ENCODE assay signal across 20 cellular contexts in the genomic region with DNA sequence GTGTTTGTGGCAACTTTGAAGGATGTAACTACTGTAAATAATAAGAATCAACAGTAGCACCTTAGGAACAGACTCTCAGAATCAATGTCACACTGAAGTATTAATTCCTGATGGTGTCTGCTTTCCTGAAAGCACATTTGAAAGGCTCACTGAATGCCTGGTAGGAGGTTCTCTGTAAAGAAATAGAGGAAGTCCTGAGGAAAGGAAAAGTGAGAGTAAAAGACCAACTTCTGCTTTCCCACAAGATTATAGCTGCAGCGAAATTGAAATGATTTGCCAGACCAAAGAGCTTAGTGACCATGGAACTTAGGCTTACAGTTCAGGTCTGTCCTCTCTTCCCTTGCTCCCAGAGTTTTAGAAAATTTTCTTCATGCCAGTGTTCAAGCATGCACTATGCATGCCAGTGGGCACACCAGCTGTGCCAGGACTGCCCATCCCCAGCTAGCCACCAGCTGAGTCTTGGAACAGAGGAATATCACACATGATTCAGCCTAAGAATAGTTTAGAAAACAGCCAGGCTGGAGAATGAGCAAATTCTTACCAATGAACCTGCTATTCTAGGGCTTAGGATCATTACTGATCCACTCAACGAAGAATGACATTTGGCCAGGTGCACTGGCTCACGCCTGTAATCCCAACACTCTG.
DNase-seq lines count a peak whose midpoint lies in the region; ATAC-seq and TF ChIP-seq lines count a peak whose summit lies in the region.
"Had no signal": no experiment of that assay in that cellular context is flagged by ENCODE, and none has a peak within 500 bp of the region (broad histone marks: within the 10 kb centered on the region; RNA-seq: fewer than 3 reads in every experiment).

No MANE protein-coding gene starts in this region.

- CTCF ChIA-PET in activated CD8-positive, alpha-beta T cell treated with anti-CD3 and anti-CD28 coated beads, Interleukin-2, amount 10 ng/mL, durations not matched to agents 7 days and 5 days (lab: Charles Lee), result no interaction called here
- CTCF ChIA-PET in activated CD8-positive, alpha-beta T cell treated with anti-CD3 and anti-CD28 coated beads for 36 hours (lab: Charles Lee), result interaction anchor here (1.4 to 1.5 kb wide), 2 partner anchors 51 to 53 kb away, joined by 4 read pairs; no protein-coding TSS in a partner anchor

- TF ChIP-seq CTCF in activated CD8-positive, alpha-beta T cell treated with anti-CD3 and anti-CD28 coated beads for 36 hours (IDR thresholded peaks at IDR 0.05), result no peak
- TF ChIP-seq CTCF in left lung (IDR thresholded peaks at IDR 0.05), result no peak
- no peak for TF ChIP-seq CTCF in upper lobe of right lung (IDR thresholded peaks at IDR 0.05)

- H3K4me1 Mint-ChIP-seq in activated CD8-positive, alpha-beta T cell treated with anti-CD3 and anti-CD28 coated beads, Interleukin-2, amount 10 ng/mL, durations not matched to agents 7 days and 5 days (ENCODE audit: low read depth), result no peaks in the 10 kb centered on the region
- H3K4me1 Mint-ChIP-seq in activated CD8-positive, alpha-beta T cell treated with anti-CD3 and anti-CD28 coated beads for 36 hours (ENCODE audit: low read depth), result no peaks in the 10 kb centered on the region

- H3K27me3 ChIP-seq in left lung (no peaks in the 10 kb centered on the region), upper lobe of right lung (no peaks in the 10 kb centered on the region)
- H3K27me3 ChIP-seq: body of pancreas had no signal

- no peaks in the 10 kb centered on the region for H3K9me3 Mint-ChIP-seq in activated CD8-positive, alpha-beta T cell treated with anti-CD3 and anti-CD28 coated beads, Interleukin-2, amount 10 ng/mL, durations not matched to agents 7 days and 5 days (ENCODE audit: insufficient read depth)
- H3K9me3 Mint-ChIP-seq in activated CD8-positive, alpha-beta T cell treated with anti-CD3 and anti-CD28 coated beads for 36 hours, result no peaks in the 10 kb centered on the region
- H3K9me3 Mint-ChIP-seq: naive thymus-derived CD8-positive, alpha-beta T cell; stimulated activated naive CD8-positive, alpha-beta T cell treated with anti-CD3 and anti-CD28 coated beads, Interleukin-15, Interleukin-2, amounts not matched to agents 100 ng/mL and 50 ng/mL, for 24 hours had no signal

- no peaks in the 10 kb centered on the region for H3K27me3 Mint-ChIP-seq in activated CD8-positive, alpha-beta T cell treated with anti-CD3 and anti-CD28 coated beads, Interleukin-2, amount 10 ng/mL, durations not matched to agents 7 days and 5 days (ENCODE audit: low read depth)
- peaks cover 3% of the 10 kb centered on the region for H3K27me3 Mint-ChIP-seq in activated CD8-positive, alpha-beta T cell treated with anti-CD3 and anti-CD28 coated beads for 36 hours
- H3K27me3 Mint-ChIP-seq: stimulated activated naive CD8-positive, alpha-beta T cell treated with anti-CD3 and anti-CD28 coated beads, Interleukin-15, Interleukin-2, amounts not matched to agents 100 ng/mL and 50 ng/mL, for 24 hours had no signal

- DNase-seq in activated CD8-positive, alpha-beta T cell treated with anti-CD3 and anti-CD28 coated beads, Interleukin-2, amount 10 ng/mL, durations not matched to agents 7 days and 5 days, result peak; percentile 3
- DNase-seq in activated CD8-positive, alpha-beta T cell treated with anti-CD3 and anti-CD28 coated beads for 36 hours, result no peak
- DNase-seq in SIG-M5 treated with dmso at 0.1 percent for 504 hours (lab: John Stamatoyannopoulos, UW; ENCODE audit: unreplicated experiment) (peak; percentile 86), left lung (no peak), upper lobe of right lung (no peak), NCI-H69 (lab: John Stamatoyannopoulos, UW) (no peak)
- DNase-seq: activated CD4-positive, CD25-positive, alpha-beta regulatory T cell treated with anti-CD3 and anti-CD28 coated beads, Interleukin-2, amount 50 U/mL, for 72 hours; body of pancreas; head of caudate nucleus; naive thymus-derived CD8-positive, alpha-beta T cell; NCI-H1694; NCI-H226; stimulated activated CD4-positive, alpha-beta T cell treated with anti-CD3 and anti-CD28 coated beads, Interleukin-1b, Interleukin-23, amount 100 ng/mL, for 48 hours; trophoblast cell had no signal

- H3K36me3 Mint-ChIP-seq in activated CD8-positive, alpha-beta T cell treated with anti-CD3 and anti-CD28 coated beads, Interleukin-2, amount 10 ng/mL, durations not matched to agents 7 days and 5 days (ENCODE audit: low read depth), result no peaks in the 10 kb centered on the region
- H3K36me3 Mint-ChIP-seq in activated CD8-positive, alpha-beta T cell treated with anti-CD3 and anti-CD28 coated beads for 36 hours (ENCODE audit: low read depth), result no peaks in the 10 kb centered on the region

- H3K9me3 ChIP-seq in left lung (no peaks in the 10 kb centered on the region), upper lobe of right lung (no peaks in the 10 kb centered on the region)
- H3K9me3 ChIP-seq: body of pancreas had no signal

- POLR2A ChIA-PET in activated CD8-positive, alpha-beta T cell treated with anti-CD3 and anti-CD28 coated beads, Interleukin-2, amount 10 ng/mL, durations not matched to agents 7 days and 5 days (lab: Charles Lee), result no interaction called here
- POLR2A ChIA-PET in activated CD8-positive, alpha-beta T cell treated with anti-CD3 and anti-CD28 coated beads for 36 hours (lab: Charles Lee), result no interaction called here

- intact Hi-C loops in activated CD8-positive, alpha-beta T cell treated with anti-CD3 and anti-CD28 coated beads for 36 hours (cut with micrococcal nuclease), result no loop called here
- intact Hi-C loops in left lung (cut with DNase I), result no loop called here
- intact Hi-C loops in upper lobe of right lung (cut with DNase I), result no loop called here

- no peak overlapping the region for H3K4me3 Mint-ChIP-seq in activated CD8-positive, alpha-beta T cell treated with anti-CD3 and anti-CD28 coated beads, Interleukin-2, amount 10 ng/mL, durations not matched to agents 7 days and 5 days
- H3K4me3 Mint-ChIP-seq in activated CD8-positive, alpha-beta T cell treated with anti-CD3 and anti-CD28 coated beads for 36 hours, result no peak overlapping the region
- H3K4me3 Mint-ChIP-seq: naive thymus-derived CD8-positive, alpha-beta T cell; stimulated activated naive CD8-positive, alpha-beta T cell treated with anti-CD3 and anti-CD28 coated beads, Interleukin-15, Interleukin-2, amounts not matched to agents 100 ng/mL and 50 ng/mL, for 24 hours had no signal

- no peak overlapping the region for H3K27ac ChIP-seq in left lung
- H3K27ac ChIP-seq in upper lobe of right lung, result no peak overlapping the region
- H3K27ac ChIP-seq: body of pancreas, C4-2B, parathyroid adenoma had no signal

- H3K4me1 ChIP-seq in left lung (no peaks in the 10 kb centered on the region), upper lobe of right lung (peaks cover 4% of the 10 kb centered on the region)
- H3K4me1 ChIP-seq: body of pancreas, parathyroid adenoma had no signal

- H3K36me3 ChIP-seq in left lung (no peaks in the 10 kb centered on the region), upper lobe of right lung (no peaks in the 10 kb centered on the region)

- no peak overlapping the region for H3K27ac Mint-ChIP-seq in activated CD8-positive, alpha-beta T cell treated with anti-CD3 and anti-CD28 coated beads, Interleukin-2, amount 10 ng/mL, durations not matched to agents 7 days and 5 days
- H3K27ac Mint-ChIP-seq in activated CD8-positive, alpha-beta T cell treated with anti-CD3 and anti-CD28 coated beads for 36 hours, result no peak overlapping the region
- H3K27ac Mint-ChIP-seq: naive thymus-derived CD8-positive, alpha-beta T cell; stimulated activated naive CD8-positive, alpha-beta T cell treated with anti-CD3 and anti-CD28 coated beads, Interleukin-15, Interleukin-2, amounts not matched to agents 100 ng/mL and 50 ng/mL, for 24 hours had no signal

- no peak for ATAC-seq in activated CD8-positive, alpha-beta T cell treated with anti-CD3 and anti-CD28 coated beads, Interleukin-2, amount 10 ng/mL, durations not matched to agents 7 days and 5 days
- no peak for ATAC-seq in activated CD8-positive, alpha-beta T cell treated with anti-CD3 and anti-CD28 coated beads for 36 hours
- ATAC-seq in left lung (peak; percentile 31), upper lobe of right lung (peak; percentile 66), HG03135 (IDR thresholded peaks at IDR 0.05; ENCODE audit: unreplicated experiment) (no peak), GM18502 (IDR thresholded peaks at IDR 0.05; ENCODE audit: poor library complexity, unreplicated experiment) (no peak)
- ATAC-seq: body of pancreas; naive thymus-derived CD8-positive, alpha-beta T cell; Right ventricle myocardium inferior had no signal

- H3K4me3 ChIP-seq in left lung, result no peak overlapping the region
- no peak overlapping the region for H3K4me3 ChIP-seq in upper lobe of right lung
- H3K4me3 ChIP-seq: body of pancreas had no signal

Comparison
In these comparisons a context has a peak if more than half of its experiments do, and no peak if none do; other contexts are left out.
1. DNase-seq: peak in activated CD8-positive, alpha-beta T cell treated with anti-CD3 and anti-CD28 coated beads, Interleukin-2, amount 10 ng/mL, durations not matched to agents 7 days and 5 days (single experiment) and SIG-M5 treated with dmso at 0.1 percent for 504 hours (single experiment); none in activated CD8-positive, alpha-beta T cell treated with anti-CD3 and anti-CD28 coated beads for 36 hours (single experiment), left lung (0 of 2), upper lobe of right lung (single experiment) and NCI-H69 (single experiment).
2. ATAC-seq: peak in left lung (single experiment) and upper lobe of right lung (single experiment); none in activated CD8-positive, alpha-beta T cell treated with anti-CD3 and anti-CD28 coated beads, Interleukin-2, amount 10 ng/mL, durations not matched to agents 7 days and 5 days (single experiment), activated CD8-positive, alpha-beta T cell treated with anti-CD3 and anti-CD28 coated beads for 36 hours (single experiment), HG03135 (single experiment) and GM18502 (single experiment).